In genomic region chr10:32937824-32938482, GRCh38 we compare ENCODE assay signal across 8 cellular contexts. TPM values are rescaled to one million over a fixed set of nuclear protein-coding genes. Genes with fewer than 3 reads are reported as not detected.
DNase-seq lines count a peak whose midpoint lies in the region; ATAC-seq and TF ChIP-seq lines count a peak whose summit lies in the region.

No MANE protein-coding gene starts in this region.

- peak overlapping the region; percentile 0 for H3K27ac Mint-ChIP-seq in T-helper 2 cell treated with Interferon-gamma antibody and Interleukin-4, amounts not matched to agents 5 μg/mL and 100 μg/mL, for 36 hours
- H3K27ac Mint-ChIP-seq in memory B cell (peak overlapping the region; percentile 92), type B pancreatic cell (peak overlapping the region; percentile 88)
- H3K27ac Mint-ChIP-seq in activated CD8-positive, alpha-beta T cell treated with anti-CD3 and anti-CD28 coated beads for 36 hours: no peak overlapping the region

- CTCF ChIA-PET in activated CD8-positive, alpha-beta T cell treated with anti-CD3 and anti-CD28 coated beads for 36 hours (lab: Charles Lee): interaction anchor here (1.2 to 1.6 kb wide), 3 partner anchors 8 to 71 kb away, joined by 3 to 4 read pairs (median 3); no protein-coding TSS in a partner anchor

- intact Hi-C loops in activated CD8-positive, alpha-beta T cell treated with anti-CD3 and anti-CD28 coated beads for 36 hours (cut with micrococcal nuclease): no loop called here

- H3K4me3 Mint-ChIP-seq in T-helper 2 cell treated with Interferon-gamma antibody and Interleukin-4, amounts not matched to agents 5 μg/mL and 100 μg/mL, for 36 hours: no peak overlapping the region
- peak overlapping the region; percentile 77 for H3K4me3 Mint-ChIP-seq in memory B cell
- peak overlapping the region; percentile 53 for H3K4me3 Mint-ChIP-seq in type B pancreatic cell
- H3K4me3 Mint-ChIP-seq in activated CD8-positive, alpha-beta T cell treated with anti-CD3 and anti-CD28 coated beads for 36 hours: no peak overlapping the region

- H3K27me3 Mint-ChIP-seq in T-helper 2 cell treated with Interferon-gamma antibody and Interleukin-4, amounts not matched to agents 5 μg/mL and 100 μg/mL, for 36 hours (ENCODE audit: low read depth): no peaks in the 10 kb centered on the region
- H3K27me3 Mint-ChIP-seq in memory B cell (no peaks in the 10 kb centered on the region), type B pancreatic cell (no peaks in the 10 kb centered on the region)
- H3K27me3 Mint-ChIP-seq in activated CD8-positive, alpha-beta T cell treated with anti-CD3 and anti-CD28 coated beads for 36 hours: no peaks in the 10 kb centered on the region

- H3K4me3 ChIP-seq in coronary artery: peak overlapping the region; percentile 48

- POLR2A ChIA-PET in activated CD8-positive, alpha-beta T cell treated with anti-CD3 and anti-CD28 coated beads for 36 hours (lab: Charles Lee): no interaction called here

- peaks cover 13% of the 10 kb centered on the region for H3K4me1 Mint-ChIP-seq in T-helper 2 cell treated with Interferon-gamma antibody and Interleukin-4, amounts not matched to agents 5 μg/mL and 100 μg/mL, for 36 hours (ENCODE audit: low read depth)
- H3K4me1 Mint-ChIP-seq in memory B cell: peaks cover 44% of the 10 kb centered on the region
- H3K4me1 Mint-ChIP-seq in type B pancreatic cell (ENCODE audit: unreplicated experiment): peaks cover 42% of the 10 kb centered on the region
- peaks cover 23% of the 10 kb centered on the region for H3K4me1 Mint-ChIP-seq in activated CD8-positive, alpha-beta T cell treated with anti-CD3 and anti-CD28 coated beads for 36 hours (ENCODE audit: low read depth)

- peak; percentile 78 for ATAC-seq in memory B cell (ENCODE audit: low read depth)
- ATAC-seq in activated CD8-positive, alpha-beta T cell treated with anti-CD3 and anti-CD28 coated beads for 36 hours: no peak

- H3K36me3 Mint-ChIP-seq in T-helper 2 cell treated with Interferon-gamma antibody and Interleukin-4, amounts not matched to agents 5 μg/mL and 100 μg/mL, for 36 hours (ENCODE audit: low read depth): peaks cover 11% of the 10 kb centered on the region
- H3K36me3 Mint-ChIP-seq in memory B cell: peaks cover 16% of the 10 kb centered on the region
- H3K36me3 Mint-ChIP-seq in type B pancreatic cell: peaks cover 25% of the 10 kb centered on the region
- H3K36me3 Mint-ChIP-seq in activated CD8-positive, alpha-beta T cell treated with anti-CD3 and anti-CD28 coated beads for 36 hours (ENCODE audit: low read depth): peaks cover 8% of the 10 kb centered on the region

- H3K27ac ChIP-seq in coronary artery: peak overlapping the region; percentile 67 to 84

- H3K9me3 Mint-ChIP-seq in T-helper 2 cell treated with Interferon-gamma antibody and Interleukin-4, amounts not matched to agents 5 μg/mL and 100 μg/mL, for 36 hours: no peaks in the 10 kb centered on the region
- H3K9me3 Mint-ChIP-seq in memory B cell (no peaks in the 10 kb centered on the region), type B pancreatic cell (peaks cover 5% of the 10 kb centered on the region)
- no peaks in the 10 kb centered on the region for H3K9me3 Mint-ChIP-seq in activated CD8-positive, alpha-beta T cell treated with anti-CD3 and anti-CD28 coated beads for 36 hours

- no peak for TF ChIP-seq CTCF in coronary artery (IDR thresholded peaks at IDR 0.05)
- no peak for TF ChIP-seq CTCF in type B pancreatic cell (conservative IDR thresholded peaks at IDR 0.05)
- TF ChIP-seq CTCF in activated CD8-positive, alpha-beta T cell treated with anti-CD3 and anti-CD28 coated beads for 36 hours (IDR thresholded peaks at IDR 0.05): no peak

- DNase-seq in T-helper 2 cell treated with Interferon-gamma antibody and Interleukin-4, amounts not matched to agents 5 μg/mL and 100 μg/mL, for 36 hours (ENCODE audit: low spot score): no peak
- no peak for DNase-seq in T-helper 2 cell
- no peak for DNase-seq in coronary artery (ENCODE audit: low spot score)
- DNase-seq in memory B cell (ENCODE audit: low spot score in 2 of 2): no peak
- DNase-seq in type B pancreatic cell (ENCODE audit: extremely low spot score, unreplicated experiment): no peak
- no peak for DNase-seq in NCI-H82 treated with DMSO at 0.1 percent for 48 hours (lab: John Stamatoyannopoulos, UW; ENCODE audit: unreplicated experiment)
- DNase-seq in activated CD8-positive, alpha-beta T cell treated with anti-CD3 and anti-CD28 coated beads for 36 hours: no peak
- no peak for DNase-seq in NK-92 (lab: John Stamatoyannopoulos, UW; ENCODE audit: unreplicated experiment)

RNA-seq across cellular contexts. Expression of gene ITGB1, which starts 20.1 kb away (rescaled TPM):
- 224 and 240 TPM in 2 replicates for total RNA-seq in type B pancreatic cell (ENCODE audit: low replicate concordance)
- total RNA-seq in activated CD8-positive, alpha-beta T cell treated with anti-CD3 and anti-CD28 coated beads for 36 hours: 10 to 100 TPM; 45.1 to 45.4 TPM

Comparison
In these comparisons a context has a peak if more than half of its experiments do, and no peak if none do; other contexts are left out.
1. H3K4me3 Mint-ChIP-seq: peak in memory B cell (single experiment) and type B pancreatic cell (single experiment); none in T-helper 2 cell treated with Interferon-gamma antibody and Interleukin-4, amounts not matched to agents 5 μg/mL and 100 μg/mL, for 36 hours (single experiment) and activated CD8-positive, alpha-beta T cell treated with anti-CD3 and anti-CD28 coated beads for 36 hours (single experiment).